Comparison of ENCODE assay signal across 1 cellular context in the genomic region with DNA sequence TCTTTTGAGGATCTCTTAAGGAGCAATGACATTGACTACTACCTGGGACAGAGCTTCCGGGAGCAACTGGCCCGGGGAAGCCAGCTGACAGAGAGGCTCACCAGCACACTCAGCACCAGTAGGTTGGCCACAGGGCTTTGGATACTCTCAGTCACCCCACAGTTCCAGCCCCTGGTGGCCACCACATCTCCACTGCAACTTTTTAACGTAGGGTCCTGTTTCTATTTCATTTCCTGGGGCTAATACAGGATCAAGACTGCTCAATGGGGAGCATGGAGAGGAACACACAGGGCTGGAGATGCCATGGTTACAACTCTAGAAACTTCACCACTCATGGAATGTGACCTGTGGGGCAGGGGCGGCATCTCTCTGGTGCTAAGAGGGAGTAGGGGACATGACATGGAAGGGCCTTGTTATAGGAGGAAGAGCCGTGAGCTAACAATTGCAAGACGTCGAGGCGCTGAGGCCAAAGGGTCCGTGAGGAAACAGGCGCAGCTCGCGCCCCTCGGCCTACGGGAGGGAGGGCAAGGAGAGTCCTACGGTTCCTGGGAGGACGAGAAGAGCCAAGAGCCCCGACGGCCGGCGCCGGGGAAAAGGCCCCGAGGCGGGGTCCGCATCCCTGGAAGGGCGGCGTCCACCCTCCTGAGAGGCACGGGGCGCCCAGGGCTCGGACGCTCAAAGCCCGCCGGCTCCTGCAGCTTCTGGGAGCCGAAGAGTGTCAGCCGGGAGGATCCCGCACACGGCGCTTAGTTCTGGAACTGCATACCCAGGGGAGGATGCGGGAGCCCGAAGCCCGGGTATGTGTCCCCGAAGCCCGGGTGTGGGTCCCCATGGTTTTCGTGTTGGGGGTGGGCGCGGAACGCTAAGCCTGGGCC.
TF ChIP-seq lines count a peak whose summit lies in the region.

No MANE protein-coding gene starts in this region.

TF ChIP-seq in HEK293, 187 proteins besides CTCF, POLR2A, EP300 and RAD21:
- TF ChIP-seq ZNF341 (tag by site-specific recombination; IDR thresholded peaks at IDR 0.05; ENCODE audit: low read depth), result peak; percentile 27; the same call in 1 of the 2 replicates
